ENCODE assay signal across 10 cellular contexts in the genomic region with DNA sequence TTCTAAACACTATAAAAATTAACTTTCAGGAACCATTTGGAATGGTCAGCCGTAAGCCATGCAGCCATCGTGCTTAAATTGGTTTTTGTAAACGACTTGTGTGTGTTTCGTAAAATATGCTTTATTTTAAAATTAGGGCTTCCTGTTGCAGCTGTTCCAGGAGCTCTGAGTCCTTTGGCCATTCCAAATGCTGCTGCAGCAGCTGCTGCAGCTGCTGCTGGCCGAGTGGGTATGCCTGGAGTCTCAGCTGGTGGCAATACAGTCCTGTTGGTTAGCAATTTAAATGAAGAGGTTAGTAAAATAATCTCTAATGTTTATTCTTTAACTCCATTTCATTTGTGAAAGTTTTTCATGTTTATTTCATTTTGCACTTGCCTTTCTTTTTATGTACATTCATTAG.
"Had no signal": no experiment of that assay in that cellular context is flagged by ENCODE, and none has a peak within 500 bp of the region (broad histone marks: within the 10 kb centered on the region; RNA-seq: fewer than 3 reads in every experiment).

No MANE protein-coding gene starts in this region.

- H3K4me3 ChIP-seq: prostate gland had no signal

- H3K36me3 ChIP-seq: prostate gland had no signal

- H3K9me3 ChIP-seq: prostate gland had no signal

- H3K27ac ChIP-seq: prostate gland had no signal

- H3K4me1 ChIP-seq: prostate gland had no signal

- DNase-seq: activated CD4-positive, alpha-beta T cell treated with anti-CD3 and anti-CD28 coated beads, Interleukin-2, amount 50 U/mL, for 48 hours; activated naive CD4-positive, alpha-beta T cell treated with anti-CD3 and anti-CD28 coated beads, Interleukin-2, amount 10 ng/mL, durations not matched to agents 7 days and 5 days; activated T-cell treated with anti-CD3 and anti-CD28 coated beads, Interleukin-2, amount 50 U/mL, for 1 hour; dorsolateral prefrontal cortex; endodermal cell; erythroblast; T-helper 1 cell; T1000 had no signal

- ATAC-seq: right cardiac atrium had no signal

- H3K27me3 ChIP-seq: dorsolateral prefrontal cortex had no signal
